ENCODE assay signal across 17 cellular contexts in the genomic region with DNA sequence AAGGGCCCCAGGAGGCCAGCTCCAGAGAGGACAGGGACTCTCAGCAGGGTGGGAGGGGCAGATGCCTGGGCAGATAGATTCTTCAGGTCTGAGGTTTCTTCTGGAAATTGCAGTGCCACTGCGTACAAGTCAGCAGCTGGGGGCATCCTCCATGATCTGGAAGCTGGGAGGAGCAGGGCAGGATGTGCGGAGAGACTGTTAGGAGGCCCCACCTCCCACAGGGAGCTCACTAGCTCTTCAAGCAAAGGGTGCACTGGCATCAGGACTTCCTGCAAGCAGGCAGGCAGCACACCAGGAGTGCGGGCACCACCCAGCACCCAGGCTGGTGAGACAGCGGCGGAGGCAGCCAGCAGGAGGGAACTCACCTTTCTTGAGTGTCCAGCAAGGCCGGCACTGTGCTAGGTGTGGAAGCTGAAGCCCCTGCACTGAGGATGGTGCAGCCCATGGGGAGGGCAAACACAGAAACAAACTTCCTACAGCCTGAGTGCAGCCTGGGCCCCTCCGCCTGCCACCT.
DNase-seq lines count a peak whose midpoint lies in the region; ATAC-seq and TF ChIP-seq lines count a peak whose summit lies in the region.
"Had no signal": no experiment of that assay in that cellular context is flagged by ENCODE, and none has a peak within 500 bp of the region (broad histone marks: within the 10 kb centered on the region; RNA-seq: fewer than 3 reads in every experiment).

No MANE protein-coding gene starts in this region.

- TF ChIP-seq CTCF in VCaP (conservative IDR thresholded peaks at IDR 0.05) (no peak), nephron (IDR thresholded peaks at IDR 0.05; ENCODE audit: unreplicated experiment in 3 of 3) (no peak), body of pancreas (IDR thresholded peaks at IDR 0.05) (no peak)

- no peak for TF ChIP-seq POLR2A in body of pancreas (IDR thresholded peaks at IDR 0.05)

- H3K27me3 ChIP-seq in BLaER1 treated with 17β-estradiol and CSF1 and Interleukin-3, amounts not matched to agents 10 nM and 100 nM = peaks cover 0 to 18% (median 0%) of the 10 kb centered on the region in 11 experiments; a peak in 6 of 22 replicates
- H3K27me3 ChIP-seq in body of pancreas = no peaks in the 10 kb centered on the region

- H3K9me3 ChIP-seq in BLaER1 treated with 17β-estradiol and CSF1 and Interleukin-3, amounts not matched to agents 10 nM and 100 nM (replicated peaks in 1 of 11) = no peaks in the 10 kb centered on the region
- H3K9me3 ChIP-seq in body of pancreas = no peaks in the 10 kb centered on the region

- H3K4me3 Mint-ChIP-seq in nephron = no peak overlapping the region
- H3K4me3 Mint-ChIP-seq: activated naive CD8-positive, alpha-beta T cell treated with anti-CD3 and anti-CD28 coated beads, Interleukin-2, amount 10 ng/mL, durations not matched to agents 7 days and 5 days; CD4-positive, alpha-beta T cell had no signal

- H3K4me3 ChIP-seq in BLaER1 treated with 17β-estradiol and CSF1 and Interleukin-3, amounts not matched to agents 10 nM and 100 nM = peak overlapping the region in 2 of 10 experiments; percentile 10 to 24; a peak in 2 of 20 replicates
- no peak overlapping the region for H3K4me3 ChIP-seq in body of pancreas

- ATAC-seq in body of pancreas = no peak
- ATAC-seq: esophagus mucosa had no signal

- peak overlapping the region in 8 of 11 experiments; percentile 31 to 70 (median 50); a peak in 14 of 22 replicates for H3K9ac ChIP-seq in BLaER1 treated with 17β-estradiol and CSF1 and Interleukin-3, amounts not matched to agents 10 nM and 100 nM

- WGBS in body of pancreas, 2 donors = 76 to 77% methylated on average over 5 to 7 of the region's 7 CpGs

- H3K9me3 Mint-ChIP-seq in nephron = no peaks in the 10 kb centered on the region
- H3K9me3 Mint-ChIP-seq: activated naive CD8-positive, alpha-beta T cell treated with anti-CD3 and anti-CD28 coated beads, Interleukin-2, amount 10 ng/mL, durations not matched to agents 7 days and 5 days; CD4-positive, alpha-beta T cell had no signal

- H3K27ac ChIP-seq in BLaER1 treated with 17β-estradiol and CSF1 and Interleukin-3, amounts not matched to agents 10 nM and 100 nM = peak overlapping the region in 9 of 11 experiments; percentile 23 to 82 (median 70); a peak in 16 of 22 replicates
- peak overlapping the region; percentile 9; the same call in 1 of the 2 replicates for H3K27ac ChIP-seq in VCaP
- peak overlapping the region in 2 of 4 donors; percentile 48 to 88 for H3K27ac ChIP-seq in body of pancreas
- H3K27ac ChIP-seq in substantia nigra (ENCODE audit: low read depth, low read length, poor library complexity, severe bottlenecking) = no peak overlapping the region

- no peaks in the 10 kb centered on the region for H4K20me1 ChIP-seq in BLaER1 treated with 17β-estradiol and CSF1 and Interleukin-3, amounts not matched to agents 10 nM and 100 nM

- peaks cover 92 to 100% (median 97%) of the 10 kb centered on the region in 10 experiments for H3K4me1 ChIP-seq in BLaER1 treated with 17β-estradiol and CSF1 and Interleukin-3, amounts not matched to agents 10 nM and 100 nM
- peaks cover 36% of the 10 kb centered on the region for H3K4me1 ChIP-seq in body of pancreas

- peaks cover 14% of the 10 kb centered on the region for H3K27me3 Mint-ChIP-seq in nephron (ENCODE audit: low read depth)

- H3K36me3 Mint-ChIP-seq in nephron (ENCODE audit: low read depth) = no peaks in the 10 kb centered on the region
- H3K36me3 Mint-ChIP-seq: activated naive CD8-positive, alpha-beta T cell treated with anti-CD3 and anti-CD28 coated beads, Interleukin-2, amount 10 ng/mL, durations not matched to agents 7 days and 5 days had no signal

- H3K4me1 Mint-ChIP-seq in nephron = peaks cover 29% of the 10 kb centered on the region

- H3K4me2 ChIP-seq in BLaER1 treated with 17β-estradiol and CSF1 and Interleukin-3, amounts not matched to agents 10 nM and 100 nM = peak overlapping the region; percentile 82 to 98 (median 95)

- peak; percentile 59 for DNase-seq in DMS53 treated with DMSO at 0.1 percent for 48 hours (lab: John Stamatoyannopoulos, UW; ENCODE audit: unreplicated experiment)
- no peak for DNase-seq in body of pancreas
- DNase-seq in NCI-H1436 treated with DMSO at 0.1 percent for 48 hours (lab: John Stamatoyannopoulos, UW) = no peak
- no peak for DNase-seq in A172 (ENCODE audit: low spot score)
- DNase-seq in substantia nigra (lab: John Stamatoyannopoulos, UW) = no peak
- DNase-seq: activated CD8-positive, alpha-beta memory T cell treated with anti-CD3 and anti-CD28 coated beads, Interleukin-2, amount 50 U/mL, for 4 hours; activated naive CD8-positive, alpha-beta T cell treated with anti-CD3 and anti-CD28 coated beads, Interleukin-2, amount 10 ng/mL, durations not matched to agents 7 days and 5 days; CD4-positive, alpha-beta T cell; kidney glomerular epithelial cell; NCI-H1105; RPMI8226; stimulated activated CD4-positive, alpha-beta T cell treated with anti-CD3 and anti-CD28 coated beads, Interleukin-4, amount 100 ng/mL, for 1 hour; stimulated activated naive CD4-positive, alpha-beta T cell treated with Interleukin-2 at 50 U/mL for 16 hours had no signal

- intact Hi-C loops in body of pancreas (cut with DNase I) = no loop called here

- H3K36me3 ChIP-seq in BLaER1 treated with 17β-estradiol and CSF1 and Interleukin-3, amounts not matched to agents 10 nM and 100 nM = no peaks in the 10 kb centered on the region
- no peaks in the 10 kb centered on the region for H3K36me3 ChIP-seq in body of pancreas (replicated peaks in 1 of 2; ENCODE audit: insufficient read depth in 1 of 2, low read depth in 2 of 2)

- peak overlapping the region; percentile 27 to 90 (median 52) for H3K27ac Mint-ChIP-seq in nephron
- H3K27ac Mint-ChIP-seq: activated naive CD8-positive, alpha-beta T cell treated with anti-CD3 and anti-CD28 coated beads, Interleukin-2, amount 10 ng/mL, durations not matched to agents 7 days and 5 days; CD4-positive, alpha-beta T cell had no signal
